In the genomic region with DNA sequence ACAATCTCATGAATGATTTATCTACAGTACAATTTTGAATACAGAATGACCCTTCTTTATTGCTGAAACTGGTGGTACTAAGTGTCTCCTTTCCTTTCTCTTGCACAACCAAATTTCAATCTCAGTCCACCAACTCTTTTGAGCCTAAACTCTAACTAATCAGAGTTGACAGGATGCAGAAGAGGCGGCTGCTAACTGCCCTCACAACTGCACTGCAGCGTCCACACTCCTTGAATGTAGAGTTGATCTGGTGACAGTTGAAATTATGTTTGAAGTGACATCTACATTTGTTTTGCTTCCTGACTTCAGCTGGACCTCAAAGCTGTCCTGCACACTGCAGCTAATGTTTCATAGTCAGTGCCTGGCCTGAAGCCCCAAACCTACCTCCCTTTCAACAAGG, we compare ENCODE assay signal across 17 cellular contexts.
A peak's percentile ranks its signal among the peaks of the same experiment; 100 is the strongest.
DNase-seq lines count a peak whose midpoint lies in the region; TF ChIP-seq lines count a peak whose summit lies in the region.
"Had no signal": no experiment of that assay in that cellular context is flagged by ENCODE, and none has a peak within 500 bp of the region (broad histone marks: within the 10 kb centered on the region; RNA-seq: fewer than 3 reads in every experiment).

No MANE protein-coding gene starts in this region.

- H3K4me3 ChIP-seq in cardiac muscle cell, result no peak overlapping the region
- no peak overlapping the region for H3K4me3 ChIP-seq in left ventricle myocardium inferior
- H3K4me3 ChIP-seq: BLaER1 treated with 17β-estradiol and CSF1 and Interleukin-3, amounts not matched to agents 10 nM and 100 nM had no signal

- H3K36me3 Mint-ChIP-seq in chondrocyte (ENCODE audit: low read depth), result peaks cover 24% of the 10 kb centered on the region

- no peak for TF ChIP-seq CTCF in cardiac muscle cell (IDR thresholded peaks at IDR 0.05; ENCODE audit: low read depth, low read length)
- TF ChIP-seq CTCF in left ventricle myocardium inferior (IDR thresholded peaks at IDR 0.05; ENCODE audit: borderline replicate concordance), result no peak
- TF ChIP-seq CTCF in VCaP (conservative IDR thresholded peaks at IDR 0.05), result no peak
- TF ChIP-seq CTCF in chondrocyte (IDR thresholded peaks at IDR 0.05), result no peak

- no peak overlapping the region for H3K4me3 Mint-ChIP-seq in chondrocyte (ENCODE audit: unreplicated experiment)
- H3K4me3 Mint-ChIP-seq: B cell; CD4-positive, CD25-positive, alpha-beta regulatory T cell; CD8-positive, alpha-beta memory T cell; H9; IgD-negative memory B cell had no signal

- intact Hi-C loops in left ventricle myocardium inferior (cut with micrococcal nuclease), result no loop called here

- H3K9me3 ChIP-seq in cardiac muscle cell (ENCODE audit: low read depth) (no peaks in the 10 kb centered on the region), left ventricle myocardium inferior (replicated peaks) (no peaks in the 10 kb centered on the region)
- H3K9me3 ChIP-seq: BLaER1 treated with 17β-estradiol and CSF1 and Interleukin-3, amounts not matched to agents 10 nM and 100 nM had no signal

- H3K27ac ChIP-seq in cardiac muscle cell (peak overlapping the region; percentile 2), left ventricle myocardium inferior (replicated peaks) (no peak overlapping the region), VCaP (peak overlapping the region; percentile 59)
- H3K27ac ChIP-seq: BLaER1 treated with 17β-estradiol and CSF1 and Interleukin-3, amounts not matched to agents 10 nM and 100 nM had no signal

- H3K36me3 ChIP-seq in cardiac muscle cell (no peaks in the 10 kb centered on the region), left ventricle myocardium inferior (peaks cover 35% of the 10 kb centered on the region)

- H3K27ac Mint-ChIP-seq in chondrocyte (ENCODE audit: unreplicated experiment), result no peak overlapping the region
- H3K27ac Mint-ChIP-seq: B cell; CD4-positive, CD25-positive, alpha-beta regulatory T cell; IgD-negative memory B cell had no signal

- H3K9me3 Mint-ChIP-seq in chondrocyte (ENCODE audit: low read depth), result no peaks in the 10 kb centered on the region
- H3K9me3 Mint-ChIP-seq: CD8-positive, alpha-beta memory T cell; H9; IgD-negative memory B cell had no signal

- H3K27me3 Mint-ChIP-seq in chondrocyte (ENCODE audit: low read depth), result no peaks in the 10 kb centered on the region
- H3K27me3 Mint-ChIP-seq: B cell; CD4-positive, CD25-positive, alpha-beta regulatory T cell; IgD-negative memory B cell had no signal

- H3K4me1 Mint-ChIP-seq in chondrocyte (ENCODE audit: low read depth), result peaks cover 4% of the 10 kb centered on the region
- H3K4me1 Mint-ChIP-seq: B cell; CD4-positive, CD25-positive, alpha-beta regulatory T cell; CD8-positive, alpha-beta memory T cell; IgD-negative memory B cell had no signal

- H3K27me3 ChIP-seq in cardiac muscle cell (no peaks in the 10 kb centered on the region), left ventricle myocardium inferior (ENCODE audit: low read depth) (no peaks in the 10 kb centered on the region)
- H3K27me3 ChIP-seq: BLaER1 treated with 17β-estradiol and CSF1 and Interleukin-3, amounts not matched to agents 10 nM and 100 nM had no signal

- H3K4me1 ChIP-seq in cardiac muscle cell (ENCODE audit: low read depth), result peaks cover 26% of the 10 kb centered on the region
- peaks cover 19% of the 10 kb centered on the region for H3K4me1 ChIP-seq in left ventricle myocardium inferior

- DNase-seq in cardiac muscle cell (ENCODE audit: low read depth in 1 of 2, low spot score in 1 of 2), result peak in 1 of 2 donors; percentile 57
- DNase-seq in left ventricle myocardium inferior, result no peak
- DNase-seq in foreskin melanocyte, result peak; percentile 19
- no peak for DNase-seq in activated T-cell treated with anti-CD3 and anti-CD28 coated beads, Interleukin-2, amount 50 U/mL, for 1 hour
- DNase-seq in hepatic stellate cell (ENCODE audit: low spot score), result no peak
- no peak for DNase-seq in chondrocyte (ENCODE audit: low spot score)
- DNase-seq: CD4-positive, CD25-positive, alpha-beta regulatory T cell; CD8-positive, alpha-beta memory T cell; COR-L47; DMS 273 treated with DMSO at 0.1 percent for 48 hours; DMS79; GDM1; H9 had no signal
